Comparison of ENCODE assay signal across 8 cellular contexts in the genomic region with DNA sequence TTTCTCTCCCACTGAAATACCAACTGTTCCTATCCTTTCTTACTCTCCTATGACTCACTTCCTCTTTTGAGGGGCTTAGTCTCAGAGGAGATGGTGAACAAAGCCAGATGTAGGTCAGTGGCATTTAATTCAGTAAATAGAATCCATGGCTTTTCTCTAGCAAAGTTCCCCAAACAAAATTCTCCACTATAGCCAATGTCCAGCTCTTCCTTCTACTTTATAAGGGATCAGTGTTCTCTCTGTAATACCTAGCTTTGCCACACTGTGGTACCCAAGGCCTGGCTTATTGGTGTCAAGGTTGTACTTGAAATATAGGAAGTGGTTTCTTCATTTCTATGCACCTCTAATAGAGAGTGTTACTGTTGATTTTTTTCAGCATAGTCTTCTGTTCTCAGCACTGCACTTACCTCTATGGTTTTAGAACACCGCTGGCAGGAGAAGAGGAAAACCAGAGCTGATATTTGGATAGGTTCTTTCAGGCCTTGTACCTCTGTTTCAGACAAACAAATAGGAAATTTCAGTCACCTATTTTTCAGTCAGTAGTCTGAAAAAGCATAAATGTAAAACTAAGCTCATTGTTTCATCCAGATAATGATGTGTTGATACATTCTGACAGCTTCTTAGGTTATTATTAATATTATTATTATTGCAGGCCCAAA. TPM values are rescaled to one million over a fixed set of nuclear protein-coding genes. Genes with fewer than 3 reads are reported as not detected.
DNase-seq lines count a peak whose midpoint lies in the region; ATAC-seq and TF ChIP-seq lines count a peak whose summit lies in the region.

No MANE protein-coding gene starts in this region.

- ATAC-seq in GM21381 (IDR thresholded peaks at IDR 0.05; ENCODE audit: unreplicated experiment) (peak; percentile 100), thoracic aorta (ENCODE audit: insufficient number of reproducible peaks, low FRiP score, low read depth) (peak; percentile 67)

- H4K20me1 ChIP-seq in neural cell (ENCODE audit: insufficient read depth): no peaks in the 10 kb centered on the region

- no peak for TF ChIP-seq EP300 in neural cell (conservative IDR thresholded peaks at IDR 0.05; ENCODE audit: poor library complexity, severe bottlenecking)

- no peak overlapping the region for H3K9ac ChIP-seq in NT2/D1 (ENCODE audit: insufficient read length, low read depth)
- H3K9ac ChIP-seq in neural cell (ENCODE audit: low read length): no peak overlapping the region

- peak; percentile 95 for TF ChIP-seq RAD21 in neural cell (conservative IDR thresholded peaks at IDR 0.05)

- H3K9me2 ChIP-seq in neural cell (ENCODE audit: insufficient read depth, low read length): no peaks in the 10 kb centered on the region

- no peaks in the 10 kb centered on the region for H3K9me3 ChIP-seq in NT2/D1 (ENCODE audit: insufficient read depth, low read length)
- H3K9me3 ChIP-seq in esophagus squamous epithelium: no peaks in the 10 kb centered on the region
- H3K9me3 ChIP-seq in neural cell (ENCODE audit: low read length): no peaks in the 10 kb centered on the region
- H3K9me3 ChIP-seq in thoracic aorta: no peaks in the 10 kb centered on the region

- no peaks in the 10 kb centered on the region for H3F3A ChIP-seq in neural cell (ENCODE audit: insufficient read depth, low read length, poor library complexity, severe bottlenecking)

- no peak overlapping the region for H3K4me2 ChIP-seq in neural cell (ENCODE audit: low read length)

- no peak for TF ChIP-seq POLR2A in esophagus squamous epithelium (IDR thresholded peaks at IDR 0.05)

- H3K79me2 ChIP-seq in neural cell (replicated peaks; ENCODE audit: insufficient read depth, low read length): no peaks in the 10 kb centered on the region

- H3K27ac ChIP-seq in HL-60 (replicated peaks): no peak overlapping the region
- H3K27ac ChIP-seq in esophagus squamous epithelium: peak overlapping the region in 3 of 4 donors; percentile 0 to 46 (median 44)
- no peak overlapping the region for H3K27ac ChIP-seq in neural cell (ENCODE audit: low read length)
- peak overlapping the region; percentile 10 to 24 for H3K27ac ChIP-seq in thoracic aorta

- peak; percentile 24 for DNase-seq in DMS153 treated with DMSO at 0.1 percent for 48 hours (lab: John Stamatoyannopoulos, UW; ENCODE audit: unreplicated experiment)
- peak; percentile 3 to 70 for DNase-seq in HL-60 (ENCODE audit: low read depth in 1 of 2, low spot score in 1 of 2)
- DNase-seq in NT2/D1 (ENCODE audit: low read depth, low spot score): peak; percentile 33
- peak; percentile 34 for DNase-seq in activated T-cell treated with anti-CD3 and anti-CD28 coated beads for 24 hours (ENCODE audit: low read depth)
- no peak for DNase-seq in esophagus squamous epithelium (lab: John Stamatoyannopoulos, UW)
- DNase-seq in thoracic aorta (ENCODE audit: low spot score): no peak

- no peak overlapping the region for H2AFZ ChIP-seq in neural cell (ENCODE audit: low read depth, low read length)

- H3K4me1 ChIP-seq in NT2/D1 (ENCODE audit: insufficient read depth, insufficient read length) (no peaks in the 10 kb centered on the region), esophagus squamous epithelium (peaks cover 0 to 70% (median 18%) of the 10 kb centered on the region in 3 donors), thoracic aorta (ENCODE audit: control insufficient read depth in 1 of 2, low read depth in 2 of 2) (peaks cover 10 to 28% of the 10 kb centered on the region in 2 donors)

- no peak overlapping the region for H3K4me3 ChIP-seq in HL-60 (replicated peaks; ENCODE audit: insufficient read depth, low read length)
- no peak overlapping the region for H3K4me3 ChIP-seq in NT2/D1 (ENCODE audit: insufficient read length, low read depth)
- H3K4me3 ChIP-seq in esophagus squamous epithelium: no peak overlapping the region
- H3K4me3 ChIP-seq in neural cell (ENCODE audit: low read length): no peak overlapping the region
- H3K4me3 ChIP-seq in thoracic aorta: no peak overlapping the region

- WGBS in esophagus squamous epithelium, 2 donors: 8 to 18% methylated on average over 1 of the region's 1 CpG

- peak; percentile 30 for TF ChIP-seq CTCF in HL-60 (IDR thresholded peaks at IDR 0.05; ENCODE audit: insufficient read depth, low read length)
- TF ChIP-seq CTCF in esophagus squamous epithelium (IDR thresholded peaks at IDR 0.05): peak; percentile 31 to 92 (median 82)
- TF ChIP-seq CTCF in neural cell (IDR thresholded peaks at IDR 0.05; ENCODE audit: poor library complexity, severe bottlenecking): peak; percentile 92
- peak; percentile 68 for TF ChIP-seq CTCF in thoracic aorta (IDR thresholded peaks at IDR 0.05)

- intact Hi-C loops in esophagus squamous epithelium (cut with DNase I): loop anchor here (5.0 kb wide), 2 partner anchors 104 to 149 kb away; no protein-coding TSS in a partner anchor

- H3K36me3 ChIP-seq in NT2/D1 (ENCODE audit: insufficient read depth, insufficient read length, low read length): no peaks in the 10 kb centered on the region
- peaks cover 0 to 3% (median 0%) of the 10 kb centered on the region in 3 donors for H3K36me3 ChIP-seq in esophagus squamous epithelium
- H3K36me3 ChIP-seq in neural cell (ENCODE audit: insufficient read depth, low read length): no peaks in the 10 kb centered on the region
- peaks cover 5% of the 10 kb centered on the region for H3K36me3 ChIP-seq in thoracic aorta

- H3K27me3 ChIP-seq in HL-60 (ENCODE audit: insufficient read depth, poor library complexity, severe bottlenecking) (peaks cover 4% of the 10 kb centered on the region), NT2/D1 (ENCODE audit: insufficient read depth, insufficient read length) (no peaks in the 10 kb centered on the region), esophagus squamous epithelium (no peaks in the 10 kb centered on the region), neural cell (ENCODE audit: insufficient read depth, low read depth, low read length) (no peaks in the 10 kb centered on the region), thoracic aorta (replicated peaks; ENCODE audit: insufficient read depth) (no peaks in the 10 kb centered on the region)

TF ChIP-seq in neural cell, 6 proteins besides CTCF, POLR2A, EP300 and RAD21:
- TF ChIP-seq MXI1 (conservative IDR thresholded peaks at IDR 0.05; ENCODE audit: poor library complexity, severe bottlenecking): no peak
- TF ChIP-seq SMC3 (conservative IDR thresholded peaks at IDR 0.05; ENCODE audit: poor library complexity): peak; percentile 92

RNA-seq across cellular contexts. Expression of gene ITGA2, which starts 40.6 kb away (rescaled TPM):
- total RNA-seq in esophagus squamous epithelium: 10 to 100 TPM; 12.0 to 28.5 (median 21.6) TPM
- polyA plus RNA-seq in neural cell: 0.20 and 0.34 TPM in 2 replicates
- polyA minus RNA-seq in neural cell: 0.24 and 0.46 TPM in 2 replicates
- total RNA-seq in thoracic aorta: 1 to 10 TPM; 4.9 to 7.2 TPM

Comparison
In these comparisons a context has a peak if more than half of its experiments do, and no peak if none do; other contexts are left out.
1. DNase-seq: peak in DMS153 treated with DMSO at 0.1 percent for 48 hours (single experiment), HL-60 (2 of 2), NT2/D1 (single experiment) and activated T-cell treated with anti-CD3 and anti-CD28 coated beads for 24 hours (single experiment); none in esophagus squamous epithelium (single experiment) and thoracic aorta (single experiment).
2. H3K27ac ChIP-seq: peak in esophagus squamous epithelium (3 of 4) and thoracic aorta (2 of 2); none in HL-60 (single experiment) and neural cell (single experiment).
3. CTCF ChIP-seq: peak in every context shown above with its lines; median percentile 92 in neural cell; 82 in esophagus squamous epithelium; 68 in thoracic aorta; 30 in HL-60.